1 cellular context compared by ENCODE assay signal in genomic region chr6:16762547-16763477, GRCh38.
TF ChIP-seq lines count a peak whose summit lies in the region.

No MANE protein-coding gene starts in this region.

TF ChIP-seq in H1, 55 proteins besides CTCF, POLR2A, EP300 and RAD21:
- 0 out of 2 replicates have a peak, but pooled peaks have one; percentile 24 for TF ChIP-seq CREB1 (IDR thresholded peaks at IDR 0.05)
- no peak for TF ChIP-seq TAF1 (IDR thresholded peaks at IDR 0.05; ENCODE audit: low read depth, low read length)
- 0 out of 2 replicates have a peak, but pooled peaks have one; percentile 17 for TF ChIP-seq MAX (IDR thresholded peaks at IDR 0.05)
- no peak for TF ChIP-seq CHD1 (IDR thresholded peaks at IDR 0.05; ENCODE audit: low read depth, low read length)
- TF ChIP-seq BRCA1 (IDR thresholded peaks at IDR 0.05; ENCODE audit: low read depth, low read length): no peak
- peak; percentile 47 to 69; a peak in 1 of 4 replicates for TF ChIP-seq SIN3A (conservative IDR thresholded peaks at IDR 0.05 in 1 of 2, IDR thresholded peaks at IDR 0.05 in 1 of 2; ENCODE audit: low read depth in 1 of 2, low read length in 2 of 2)
- TF ChIP-seq HDAC6 (IDR thresholded peaks at IDR 0.05; ENCODE audit: low read depth, low read length): no peak
- no peak for TF ChIP-seq RFX5 (IDR thresholded peaks at IDR 0.05; ENCODE audit: borderline replicate concordance, low read depth, low read length)
- TF ChIP-seq CTBP2 (IDR thresholded peaks at IDR 0.05; ENCODE audit: borderline replicate concordance, insufficient read depth, insufficient read length, low read length): no peak
- TF ChIP-seq HDAC2 (IDR thresholded peaks at IDR 0.05; ENCODE audit: borderline replicate concordance in 1 of 2, low read depth in 2 of 2, low read length in 2 of 2): 0 out of 4 replicates have a peak, but pooled peaks of 1 of the 2 experiments have one; percentile 37
- no peak for TF ChIP-seq SIRT6 (IDR thresholded peaks at IDR 0.05; ENCODE audit: low read length)
- no peak for TF ChIP-seq TCF12 (IDR thresholded peaks at IDR 0.05; ENCODE audit: low read depth, low read length)
- no peak for TF ChIP-seq CHD7 (IDR thresholded peaks at IDR 0.05; ENCODE audit: insufficient replicate concordance, low read length)
